In genomic region chr2:173077506-173078177, GRCh38 we compare ENCODE assay signal across 8 cellular contexts. TPM values are rescaled to one million over a fixed set of nuclear protein-coding genes. Genes with fewer than 3 reads are reported as not detected.
A peak's percentile ranks its signal among the peaks of the same experiment; 100 is the strongest.
DNase-seq lines count a peak whose midpoint lies in the region; ATAC-seq and TF ChIP-seq lines count a peak whose summit lies in the region.

No MANE protein-coding gene starts in this region.

- no peak overlapping the region for H3K4me3 ChIP-seq in BLaER1
- H3K4me3 ChIP-seq in HUES64 (ENCODE audit: low read length): peak overlapping the region; percentile 86
- peak overlapping the region; percentile 66 to 88 (median 84) for H3K4me3 ChIP-seq in mammary epithelial cell (replicated peaks in 1 of 3; ENCODE audit: insufficient read depth in 1 of 3, low read depth in 2 of 3, low read length in 3 of 3)

- TSS peak; percentile 17 for BruUV-seq in mammary epithelial cell (replicated peaks; lab: Mats Ljungman, UMichigan)

- dilution Hi-C loops in mammary epithelial cell (cut with HindIII; ENCODE audit: low sequenced_read_pairs): no loop called here

- peaks cover 0 to 9% (median 4%) of the 10 kb centered on the region in 4 donors for H3K4me1 Mint-ChIP-seq in naive thymus-derived CD8-positive, alpha-beta T cell

- H2AFZ ChIP-seq in mammary epithelial cell (ENCODE audit: low read depth, low read length): no peak overlapping the region

- no peak for TF ChIP-seq CTCF in mammary epithelial cell (conservative IDR thresholded peaks at IDR 0.05 in 1 of 2, IDR thresholded peaks at IDR 0.05 in 1 of 2; ENCODE audit: extremely low read depth in 1 of 2, insufficient read depth in 1 of 2, low read depth in 1 of 2, low read length in 2 of 2)

- POLR2A ChIA-PET in naive thymus-derived CD8-positive, alpha-beta T cell (lab: Charles Lee): no interaction called here

- peaks cover 0 to 4% (median 2%) of the 10 kb centered on the region in 3 donors for H3K36me3 Mint-ChIP-seq in naive thymus-derived CD8-positive, alpha-beta T cell

- 89% methylated on average over 5 of the region's 5 CpGs for WGBS in HUES64
- WGBS in mammary epithelial cell (ENCODE audit: low coverage, missing lambda C conversion rate): 13% methylated on average over 5 of the region's 5 CpGs

- H3K9me3 ChIP-seq in BLaER1 (0 out of 2 replicates have a peak, but pooled peaks cover 4% of the 10 kb centered on the region), HUES64 (ENCODE audit: insufficient read depth, low read depth, low read length) (no peaks in the 10 kb centered on the region), mammary epithelial cell (replicated peaks; ENCODE audit: insufficient read depth, low read length) (no peaks in the 10 kb centered on the region)

- H3K27me3 Mint-ChIP-seq in naive thymus-derived CD8-positive, alpha-beta T cell: peaks cover 19 to 35% (median 23%) of the 10 kb centered on the region in 5 donors

- H3K27ac Mint-ChIP-seq in naive thymus-derived CD8-positive, alpha-beta T cell: peak overlapping the region in 1 of 10 donors; percentile 77

- in situ Hi-C loops in mammary epithelial cell (cut with MboI; ENCODE audit: low sequenced_read_pairs in 2 of 2): loop anchor here in 1 of 2 donors (5.0 kb wide), 1 partner anchor 50 kb away; no protein-coding TSS in a partner anchor

- no peak overlapping the region for H3K27ac ChIP-seq in BLaER1
- H3K27ac ChIP-seq in HUES64 (ENCODE audit: low read depth, low read length): no peak overlapping the region
- peak overlapping the region; percentile 95 for H3K27ac ChIP-seq in mammary epithelial cell (ENCODE audit: insufficient read depth, low read depth, low read length)

- ATAC-seq in naive thymus-derived CD8-positive, alpha-beta T cell: no peak
- ATAC-seq in HG03108 (IDR thresholded peaks at IDR 0.05; ENCODE audit: unreplicated experiment) (no peak), GM21528 (IDR thresholded peaks at IDR 0.05; ENCODE audit: low FRiP score, unreplicated experiment) (no peak)

- DNase-seq in mammary epithelial cell (peak; percentile 57), cortex of kidney (lab: John Stamatoyannopoulos, UW) (no peak)
- DNase-seq in naive thymus-derived CD8-positive, alpha-beta T cell: no peak
- DNase-seq in stimulated activated CD4-positive, alpha-beta T cell treated with anti-CD3 and anti-CD28 coated beads, Interleukin-4, amount 100 ng/mL, for 24 hours: no peak

- H3K9ac ChIP-seq in BLaER1: no peak overlapping the region
- H3K9ac ChIP-seq in HUES64 (ENCODE audit: low read depth, low read length): no peak overlapping the region
- H3K9ac ChIP-seq in mammary epithelial cell (ENCODE audit: insufficient read depth, low read length): peak overlapping the region; percentile 99

- H3K4me3 Mint-ChIP-seq in naive thymus-derived CD8-positive, alpha-beta T cell: peak overlapping the region in 6 of 10 donors; percentile 66 to 87 (median 78)

- H3K36me3 ChIP-seq in BLaER1: peaks cover 23% of the 10 kb centered on the region
- H3K36me3 ChIP-seq in HUES64 (ENCODE audit: insufficient read depth, low read length): no peaks in the 10 kb centered on the region
- H3K36me3 ChIP-seq in mammary epithelial cell (ENCODE audit: insufficient read depth, low read length): no peaks in the 10 kb centered on the region

- peaks cover 0 to 2% (median 0%) of the 10 kb centered on the region in 9 donors for H3K9me3 Mint-ChIP-seq in naive thymus-derived CD8-positive, alpha-beta T cell

- H3K27me3 ChIP-seq in BLaER1 (no peaks in the 10 kb centered on the region), HUES64 (ENCODE audit: insufficient read depth, low read length) (peaks cover 17% of the 10 kb centered on the region), mammary epithelial cell (ENCODE audit: insufficient read depth, low read length) (no peaks in the 10 kb centered on the region)

- peaks cover 52% of the 10 kb centered on the region for H4K20me1 ChIP-seq in BLaER1
- no peaks in the 10 kb centered on the region for H4K20me1 ChIP-seq in mammary epithelial cell (ENCODE audit: insufficient read depth, low read length)

- intact Hi-C loops in mammary epithelial cell (cut with micrococcal nuclease): loop anchor here (1.0 to 5.0 kb wide), 6 partner anchors 17 to 319 kb away; no protein-coding TSS in a partner anchor

- peaks cover 66% of the 10 kb centered on the region for H3K79me2 ChIP-seq in mammary epithelial cell (ENCODE audit: insufficient read depth, low read length)

- H3K4me1 ChIP-seq in BLaER1 (peaks cover 23% of the 10 kb centered on the region), HUES64 (ENCODE audit: insufficient read depth, low read length) (peaks cover 17% of the 10 kb centered on the region), mammary epithelial cell (ENCODE audit: insufficient read depth, low read length) (peaks cover 35% of the 10 kb centered on the region)

- H3K4me2 ChIP-seq in BLaER1: peak overlapping the region; percentile 91
- H3K4me2 ChIP-seq in mammary epithelial cell (ENCODE audit: insufficient read depth, low read depth, low read length): peak overlapping the region; percentile 89

- CTCF ChIA-PET in mammary epithelial cell (lab: Charles Lee; ENCODE audit: low non-redundant PET): interaction anchor here (0.6 to 0.9 kb wide), 2 partner anchors 50 to 104 kb away, joined by 3 to 4 read pairs; no protein-coding TSS in a partner anchor

RNA-seq across cellular contexts. Expression of gene MAP3K20, which starts 2.0 kb away (rescaled TPM):
- polyA plus RNA-seq in HUES64 (2013, experiment 1 of 2): 7.5 TPM
- 10.3 TPM for polyA plus RNA-seq in HUES64 (2013, experiment 2 of 2)
- total RNA-seq in mammary epithelial cell: 100 to 1,000 TPM in 1 of 2 donors, 10 to 100 TPM in 1; 31.8 to 109 TPM
- polyA plus RNA-seq in mammary epithelial cell: 39.0 TPM
- 48.2 TPM for polyA minus RNA-seq in mammary epithelial cell
- total RNA-seq in naive thymus-derived CD8-positive, alpha-beta T cell: under 1 TPM; 0.74 to 0.78 TPM
- 1 to 10 TPM in 1 of 3 donors, under 1 TPM in 1, not detected in 1; 0.42 to 2.6 TPM for polyA plus RNA-seq in naive thymus-derived CD8-positive, alpha-beta T cell

Comparison
In these comparisons a context has a peak if more than half of its experiments do, and no peak if none do; other contexts are left out.
1. RNA of gene MAP3K20, which starts 2.0 kb away (total RNA-seq): 31.8 to 109 TPM in mammary epithelial cell; 0.74 to 0.78 TPM in naive thymus-derived CD8-positive, alpha-beta T cell; every median in the first group is over 10 times any median in the second.